1 cellular context compared by ENCODE assay signal in genomic region chr3:15284121-15284889, GRCh38.
TF ChIP-seq lines count a peak whose summit lies in the region.

No MANE protein-coding gene starts in this region.

TF ChIP-seq in GM12878, 131 proteins besides CTCF, POLR2A, EP300 and RAD21:
- TF ChIP-seq NBN (IDR thresholded peaks at IDR 0.05), result no peak
- TF ChIP-seq HCFC1 (IDR thresholded peaks at IDR 0.05; ENCODE audit: low read length), result no peak
- no peak for TF ChIP-seq ZZZ3 (IDR thresholded peaks at IDR 0.05; ENCODE audit: control insufficient read depth, insufficient read length, low read depth)
